In the genomic region with DNA sequence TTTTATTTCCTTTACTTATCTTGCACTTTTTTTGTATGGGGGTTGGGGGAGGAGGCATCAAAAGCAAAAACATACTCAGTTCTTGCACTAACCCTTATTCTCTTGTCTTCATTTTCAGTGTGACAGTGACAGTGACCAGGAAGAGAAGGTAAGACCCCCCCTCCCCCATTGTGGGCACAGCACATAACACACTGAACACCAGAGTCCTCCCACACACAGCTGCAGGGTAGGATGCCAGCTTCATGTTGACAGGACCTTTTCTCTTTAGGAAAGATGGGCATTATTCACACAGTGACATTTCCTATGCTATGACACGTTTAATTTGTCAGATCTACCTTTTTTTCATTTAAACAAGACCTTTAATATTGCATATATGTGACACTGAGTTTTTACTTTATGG, we compare ENCODE assay signal across 1 cellular context.
TF ChIP-seq lines count a peak whose summit lies in the region.

No MANE protein-coding gene starts in this region.

TF ChIP-seq in SK-N-SH treated with all-trans-retinoic acid at 6 μM for 48 hours, 23 proteins besides CTCF, POLR2A, EP300 and RAD21 (continued from another document):
- no peak for TF ChIP-seq POU6F1 (CRISPR knock-in tag; IDR thresholded peaks at IDR 0.05; ENCODE audit: borderline replicate concordance, low read depth)
- TF ChIP-seq PATZ1 (CRISPR knock-in tag; IDR thresholded peaks at IDR 0.05; ENCODE audit: borderline replicate concordance), result no peak
- TF ChIP-seq ZNF565 (CRISPR knock-in tag; conservative IDR thresholded peaks at IDR 0.05; ENCODE audit: low read depth), result no peak
- no peak for TF ChIP-seq ZC3H10 (CRISPR knock-in tag; IDR thresholded peaks at IDR 0.05)
- TF ChIP-seq TOX (CRISPR knock-in tag; IDR thresholded peaks at IDR 0.05; ENCODE audit: borderline replicate concordance), result no peak
